ENCODE assay signal across 9 cellular contexts in the genomic region with DNA sequence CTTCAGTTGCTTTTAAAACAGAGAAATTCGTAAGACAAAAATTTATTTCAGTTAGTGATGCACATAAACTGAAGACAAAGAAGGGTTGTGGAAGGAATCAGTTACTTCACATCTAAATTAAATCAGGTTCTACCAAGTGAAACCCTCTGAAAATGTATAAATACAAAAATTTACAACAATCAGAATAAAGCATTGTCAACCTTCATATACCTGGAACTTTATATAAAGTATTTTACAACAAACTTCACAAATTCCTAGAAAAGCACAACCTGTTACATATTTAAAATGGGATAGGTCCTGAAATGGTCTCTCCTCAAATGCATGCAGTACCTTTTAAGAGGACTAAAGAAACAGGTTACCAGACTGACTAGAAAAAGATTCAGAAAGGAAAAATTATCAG. TPM values are rescaled to one million over a fixed set of nuclear protein-coding genes. Genes with fewer than 3 reads are reported as not detected.
A peak's percentile ranks its signal among the peaks of the same experiment; 100 is the strongest.
DNase-seq lines count a peak whose midpoint lies in the region; ATAC-seq and TF ChIP-seq lines count a peak whose summit lies in the region.
"Had no signal": no experiment of that assay in that cellular context is flagged by ENCODE, and none has a peak within 500 bp of the region (broad histone marks: within the 10 kb centered on the region; RNA-seq: fewer than 3 reads in every experiment).

No MANE protein-coding gene starts in this region.

- peak overlapping the region; percentile 34 for H3K27ac ChIP-seq in C4-2B

- no peak overlapping the region for H3K4me3 ChIP-seq in lower leg skin (ENCODE audit: low read depth, poor library complexity, severe bottlenecking)
- H3K4me3 ChIP-seq: body of pancreas had no signal

- H3K27ac Mint-ChIP-seq in chondrocyte (ENCODE audit: unreplicated experiment) = peak overlapping the region; percentile 92
- H3K27ac Mint-ChIP-seq in neural crest cell (ENCODE audit: unreplicated experiment) = peak overlapping the region; percentile 98

- H3K4me1 Mint-ChIP-seq in chondrocyte (ENCODE audit: low read depth) (peaks cover 44% of the 10 kb centered on the region), neural crest cell (peaks cover 29% of the 10 kb centered on the region)

- peak overlapping the region; percentile 66 for H3K4me3 Mint-ChIP-seq in chondrocyte (ENCODE audit: unreplicated experiment)
- peak overlapping the region; percentile 70 for H3K4me3 Mint-ChIP-seq in neural crest cell

- H3K36me3 Mint-ChIP-seq in chondrocyte (ENCODE audit: low read depth) (peaks cover 2% of the 10 kb centered on the region), neural crest cell (ENCODE audit: low read depth) (no peaks in the 10 kb centered on the region)

- H3K27me3 Mint-ChIP-seq in chondrocyte (ENCODE audit: low read depth) (no peaks in the 10 kb centered on the region), neural crest cell (ENCODE audit: low read depth) (no peaks in the 10 kb centered on the region)

- no peak for TF ChIP-seq CTCF in C4-2B (conservative IDR thresholded peaks at IDR 0.05)
- TF ChIP-seq CTCF in chondrocyte (IDR thresholded peaks at IDR 0.05) = peak; percentile 11
- no peak for TF ChIP-seq CTCF in neural crest cell (conservative IDR thresholded peaks at IDR 0.05)
- no peak for TF ChIP-seq CTCF in lower leg skin (IDR thresholded peaks at IDR 0.05)

- ATAC-seq in GM19023 (IDR thresholded peaks at IDR 0.05; ENCODE audit: unreplicated experiment) (no peak), GM21723 (IDR thresholded peaks at IDR 0.05; ENCODE audit: unreplicated experiment) (no peak)

- TF ChIP-seq POLR2A in lower leg skin (IDR thresholded peaks at IDR 0.05) = no peak

- no peaks in the 10 kb centered on the region for H3K9me3 Mint-ChIP-seq in chondrocyte (ENCODE audit: low read depth)
- H3K9me3 Mint-ChIP-seq in neural crest cell = no peaks in the 10 kb centered on the region

- DNase-seq in HT-29 (ENCODE audit: low spot score) = peak; percentile 21
- DNase-seq in chondrocyte (ENCODE audit: low spot score) = no peak
- no peak for DNase-seq in neural crest cell (ENCODE audit: low read depth, low spot score)
- DNase-seq in lower leg skin (ENCODE audit: low spot score in 2 of 2) = no peak
- DNase-seq in NCI-H526 treated with DMSO at 0.1 percent for 48 hours (lab: John Stamatoyannopoulos, UW) = no peak

- intact Hi-C loops in lower leg skin (cut with DNase I; ENCODE audit: low total_unique reads) = no loop called here

- WGBS in lower leg skin, 2 donors = 35% methylated on average over 1 of the region's 1 CpG

RNA-seq across cellular contexts. Expression of a gene that starts 26.9 kb away (rescaled TPM):
- total RNA-seq in HT-29 (2014; rRNA removed; shearing (Covaris generic)) = 5.3 and 6.8 TPM in 2 replicates
- total RNA-seq in chondrocyte = 18.7 to 38.8 TPM (median 21.9 TPM) in 3 replicates
- total RNA-seq in neural crest cell = 14.9 and 15.8 TPM in 2 replicates
- total RNA-seq in lower leg skin = 10 to 100 TPM; 42.6 to 57.7 (median 50.3) TPM
